In the genomic region with DNA sequence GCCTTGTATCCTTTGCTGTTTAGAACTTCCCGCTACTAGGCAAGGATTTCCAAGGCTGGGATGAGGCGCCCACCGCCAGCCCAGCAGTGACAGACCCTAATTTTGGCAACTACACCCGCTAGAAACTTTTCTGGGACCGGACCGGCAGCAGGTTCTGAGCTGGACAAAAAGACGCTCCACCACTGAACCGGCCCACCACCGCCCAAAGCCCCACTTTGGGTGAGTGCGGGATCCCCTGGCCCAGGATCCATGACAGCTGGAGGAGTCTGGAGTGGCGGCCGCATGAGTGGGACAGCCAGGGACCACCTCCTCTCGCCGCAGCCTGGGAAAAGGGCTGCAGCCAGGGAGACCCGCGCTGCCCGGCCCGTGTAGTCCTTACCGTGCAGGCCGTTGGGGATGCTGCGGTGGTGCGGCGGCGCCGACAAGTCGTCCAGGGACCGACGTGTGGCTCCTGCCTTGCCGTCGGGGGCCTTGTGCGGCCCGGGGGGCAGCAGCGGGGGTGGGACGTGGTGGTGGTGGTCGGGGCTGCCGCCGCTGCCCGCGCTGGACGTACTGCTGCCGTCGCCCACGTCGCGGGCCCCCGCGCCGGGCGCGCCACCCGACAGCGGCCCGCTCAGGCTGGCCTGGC, we compare ENCODE assay signal across 8 cellular contexts. TPM values are rescaled to one million over a fixed set of nuclear protein-coding genes. Genes with fewer than 3 reads are reported as not detected.
DNase-seq lines count a peak whose midpoint lies in the region; FAIRE-seq and TF ChIP-seq lines count a peak whose summit lies in the region.

No MANE protein-coding gene starts in this region.

- no peaks in the 10 kb centered on the region for H4K20me1 ChIP-seq in MM.1S (ENCODE audit: insufficient read depth, low read length)

- H3K9me3 Mint-ChIP-seq in CD14-positive monocyte (peaks cover 0 to 9% (median 2%) of the 10 kb centered on the region in 7 donors), endodermal cell (no peaks in the 10 kb centered on the region)

- H3K9ac ChIP-seq in MM.1S (ENCODE audit: low read length) (no peak overlapping the region), endodermal cell (ENCODE audit: extremely low read depth, low read length, poor library complexity, severe bottlenecking) (peak overlapping the region; percentile 17)

- H3K27ac ChIP-seq in MM.1S (ENCODE audit: low read length) (no peak overlapping the region), endodermal cell (ENCODE audit: low read depth, low read length) (no peak overlapping the region)

- TF ChIP-seq CTCF in CD14-positive monocyte (IDR thresholded peaks at IDR 0.05) (no peak), MM.1S (IDR thresholded peaks at IDR 0.05; ENCODE audit: low read length) (no peak), endodermal cell (conservative IDR thresholded peaks at IDR 0.05) (no peak)

- H3K4me3 Mint-ChIP-seq in CD14-positive monocyte (peak overlapping the region; percentile 34 to 75), endodermal cell (peak overlapping the region; percentile 63)

- H3F3A ChIP-seq in MM.1S (ENCODE audit: insufficient read depth, low read length) = 0 out of 2 replicates have a peak, but pooled peaks cover 5% of the 10 kb centered on the region

- no peak for DNase-seq in CD14-positive monocyte (ENCODE audit: low spot score)
- no peak for DNase-seq in MM.1S
- DNase-seq in endodermal cell = peak; percentile 70
- no peak for DNase-seq in RCC 7860 (ENCODE audit: low spot score)
- no peak for DNase-seq in stimulated activated CD4-positive, alpha-beta T cell treated with anti-CD3 and anti-CD28 coated beads, Interleukin-4, amount 100 ng/mL, for 1 hour
- no peak for DNase-seq in HK-2 (ENCODE audit: unreplicated experiment)
- no peak for DNase-seq in RPMI8226

- peaks cover 7% of the 10 kb centered on the region for H3K4me1 Mint-ChIP-seq in CD14-positive monocyte
- peaks cover 51% of the 10 kb centered on the region for H3K4me1 Mint-ChIP-seq in endodermal cell

- H3K4me2 ChIP-seq in MM.1S (ENCODE audit: low read depth, low read length) = peak overlapping the region; percentile 45

- 5 to 18% methylated on average over 11 to 53 of the region's 53 CpGs for WGBS in endodermal cell (ENCODE audit: insufficient coverage in 1 of 2, insufficient read length in 1 of 2), 2 experiments

- no peaks in the 10 kb centered on the region for H3K9me2 ChIP-seq in MM.1S (replicated peaks; ENCODE audit: insufficient read depth, low read length)

- H3K4me3 ChIP-seq in MM.1S (ENCODE audit: low read length) (peak overlapping the region; percentile 17; the same call in 1 of the 2 replicates), endodermal cell (ENCODE audit: low read length) (peak overlapping the region; percentile 92), neuron (ENCODE audit: low read length) (peak overlapping the region; percentile 64)

- intact Hi-C loops in CD14-positive monocyte (cut with micrococcal nuclease) = no loop called here

- H3K79me2 ChIP-seq in MM.1S (ENCODE audit: low read length) = peaks cover 22% of the 10 kb centered on the region; the same call in 1 of the 2 replicates

- H3K27me3 Mint-ChIP-seq in CD14-positive monocyte (ENCODE audit: low read depth in 3 of 3) = peaks cover 48 to 70% (median 54%) of the 10 kb centered on the region in 3 donors
- peaks cover 27% of the 10 kb centered on the region for H3K27me3 Mint-ChIP-seq in endodermal cell (ENCODE audit: insufficient read depth)

- H3K9me3 ChIP-seq in MM.1S (replicated peaks; ENCODE audit: insufficient read depth, low read length) (no peaks in the 10 kb centered on the region), endodermal cell (ENCODE audit: control insufficient read depth, low read length) (no peaks in the 10 kb centered on the region), neuron (ENCODE audit: low read length) (no peaks in the 10 kb centered on the region)

- no peaks in the 10 kb centered on the region for H3K36me3 Mint-ChIP-seq in CD14-positive monocyte
- no peaks in the 10 kb centered on the region for H3K36me3 Mint-ChIP-seq in endodermal cell (ENCODE audit: low read depth)

- H2AFZ ChIP-seq in MM.1S (ENCODE audit: low read length) (no peak overlapping the region), neuron (ENCODE audit: low read depth, low read length) (no peak overlapping the region)

- no peak overlapping the region for H3K27ac Mint-ChIP-seq in CD14-positive monocyte
- peak overlapping the region; percentile 21 for H3K27ac Mint-ChIP-seq in endodermal cell

- H3K4me1 ChIP-seq in MM.1S (ENCODE audit: low read length) = no peaks in the 10 kb centered on the region
- peaks cover 44% of the 10 kb centered on the region for H3K4me1 ChIP-seq in endodermal cell (ENCODE audit: control insufficient read depth, insufficient read depth, low read length)
- H3K4me1 ChIP-seq in neuron (ENCODE audit: insufficient read depth, low read length) = peaks cover 61% of the 10 kb centered on the region

- no peak for FAIRE-seq in RCC 7860 (lab: Jason Lieb, UNC)

- H3K27me3 ChIP-seq in MM.1S (replicated peaks; ENCODE audit: insufficient read depth, low read length) (no peaks in the 10 kb centered on the region), endodermal cell (ENCODE audit: control insufficient read depth, insufficient read depth, low read length, poor library complexity, severe bottlenecking) (peaks cover 12% of the 10 kb centered on the region), neuron (ENCODE audit: insufficient read depth, low read length) (no peaks in the 10 kb centered on the region)

- H3K36me3 ChIP-seq in MM.1S (replicated peaks; ENCODE audit: insufficient read depth, low read length) (no peaks in the 10 kb centered on the region), endodermal cell (ENCODE audit: control insufficient read depth, insufficient read depth, low read length) (no peaks in the 10 kb centered on the region), neuron (ENCODE audit: insufficient read depth, low read length) (no peaks in the 10 kb centered on the region)

RNA-seq across cellular contexts. Expression of a gene that starts 1.1 kb away (rescaled TPM):
- polyA plus RNA-seq in CD14-positive monocyte = under 1 TPM in 1 of 2 donors, not detected in 1; 0.03 TPM
- 10 to 100 TPM; 32.8 to 45.8 TPM for total RNA-seq in endodermal cell
- polyA plus RNA-seq in endodermal cell (2013, experiment 1 of 2) = 63.0 TPM
- polyA plus RNA-seq in endodermal cell (2013, experiment 2 of 2) = 64.5 TPM

RNA-seq across cellular contexts. Expression of a gene that starts 42.0 kb away (rescaled TPM):
- not detected for polyA plus RNA-seq in CD14-positive monocyte
- total RNA-seq in endodermal cell = 1 to 10 TPM; 3.0 to 3.4 TPM
- 1.8 TPM for polyA plus RNA-seq in endodermal cell (2013, experiment 1 of 2)
- polyA plus RNA-seq in endodermal cell (2013, experiment 2 of 2) = 2.3 TPM

Comparison
In these comparisons a context has a peak if more than half of its experiments do, and no peak if none do; other contexts are left out.
1. H3K4me3 ChIP-seq: peak in every context shown above with its lines; median percentile 92 in endodermal cell; 64 in neuron; 17 in MM.1S.